Comparison of ENCODE assay signal across 18 cellular contexts in the genomic region with DNA sequence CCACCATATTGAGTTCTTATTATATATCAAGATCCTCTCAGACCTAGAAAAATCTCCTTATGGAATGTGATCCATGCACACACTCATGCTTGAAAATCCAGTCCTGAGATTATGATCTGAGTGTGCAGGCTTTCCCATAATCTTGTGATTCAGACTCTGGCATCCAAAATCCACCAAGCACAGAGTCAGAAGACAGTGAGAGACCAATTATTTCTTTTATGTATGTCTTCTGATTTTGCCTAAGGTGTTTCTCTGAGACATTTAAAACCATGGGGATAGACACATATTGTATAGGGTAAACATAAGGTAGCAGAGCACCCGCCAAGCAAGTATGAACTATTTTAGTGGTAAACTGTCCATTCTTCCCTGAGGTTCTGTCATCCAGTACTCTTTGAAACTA. TPM values are rescaled to one million over a fixed set of nuclear protein-coding genes. Genes with fewer than 3 reads are reported as not detected.
"Had no signal": no experiment of that assay in that cellular context is flagged by ENCODE, and none has a peak within 500 bp of the region (broad histone marks: within the 10 kb centered on the region; RNA-seq: fewer than 3 reads in every experiment).

No MANE protein-coding gene starts in this region.

- H3K4me3 ChIP-seq: colonic mucosa, prostate gland, right lobe of liver, tibial nerve had no signal

- H3K27ac ChIP-seq: colonic mucosa, prostate gland, right lobe of liver, tibial nerve had no signal

- H3K4me3 Mint-ChIP-seq: activated CD4-positive, alpha-beta memory T cell treated with anti-CD3 and anti-CD28 coated beads, Interleukin-2, amount 10 ng/mL, durations not matched to agents 7 days and 5 days; activated naive CD8-positive, alpha-beta T cell treated with anti-CD3 and anti-CD28 coated beads, Interleukin-2, amount 10 ng/mL, durations not matched to agents 7 days and 5 days; memory B cell; natural killer cell treated with Interleukin-12 subunit alpha and Interleukin-12 subunit beta and Interleukin-15 and Interleukin-18, amount 100 ng/mL, for 72 hours; stimulated activated naive B cell treated with anti-CD40 and anti-IgM and Interleukin-4, amounts not matched to agents 10 μg/mL and 1 μg/mL and 100 μg/mL, for 72 hours; T-cell had no signal

- H3K9me3 Mint-ChIP-seq: activated CD4-positive, alpha-beta memory T cell treated with anti-CD3 and anti-CD28 coated beads, Interleukin-2, amount 10 ng/mL, durations not matched to agents 7 days and 5 days; activated naive CD8-positive, alpha-beta T cell treated with anti-CD3 and anti-CD28 coated beads, Interleukin-2, amount 10 ng/mL, durations not matched to agents 7 days and 5 days had no signal

- H3K4me1 Mint-ChIP-seq: activated CD4-positive, alpha-beta memory T cell treated with anti-CD3 and anti-CD28 coated beads, Interleukin-2, amount 10 ng/mL, durations not matched to agents 7 days and 5 days; activated naive CD8-positive, alpha-beta T cell treated with anti-CD3 and anti-CD28 coated beads, Interleukin-2, amount 10 ng/mL, durations not matched to agents 7 days and 5 days; memory B cell; stimulated activated naive B cell treated with anti-CD40 and anti-IgM and Interleukin-4, amounts not matched to agents 10 μg/mL and 1 μg/mL and 100 μg/mL, for 72 hours; T-cell had no signal

- H3K27ac Mint-ChIP-seq: activated CD4-positive, alpha-beta memory T cell treated with anti-CD3 and anti-CD28 coated beads, Interleukin-2, amount 10 ng/mL, durations not matched to agents 7 days and 5 days; activated naive CD8-positive, alpha-beta T cell treated with anti-CD3 and anti-CD28 coated beads, Interleukin-2, amount 10 ng/mL, durations not matched to agents 7 days and 5 days; memory B cell; natural killer cell treated with Interleukin-12 subunit alpha and Interleukin-12 subunit beta and Interleukin-15 and Interleukin-18, amount 100 ng/mL, for 72 hours; stimulated activated naive B cell treated with anti-CD40 and anti-IgM and Interleukin-4, amounts not matched to agents 10 μg/mL and 1 μg/mL and 100 μg/mL, for 72 hours; T-cell had no signal

- DNase-seq: activated CD4-positive, alpha-beta memory T cell treated with anti-CD3 and anti-CD28 coated beads, Interleukin-2, amount 10 ng/mL, durations not matched to agents 7 days and 5 days; activated CD8-positive, alpha-beta memory T cell treated with anti-CD3 and anti-CD28 coated beads, Interleukin-2, amount 50 U/mL, for 4 hours; activated naive CD8-positive, alpha-beta T cell treated with anti-CD3 and anti-CD28 coated beads, Interleukin-2, amount 10 ng/mL, durations not matched to agents 7 days and 5 days; caudate nucleus; colonic mucosa; effector CD4-positive, alpha-beta T cell; head of caudate nucleus; occipital lobe; right lobe of liver; stimulated activated CD4-positive, alpha-beta T cell treated with anti-CD3 and anti-CD28 coated beads, Interleukin-2, amount 100 ng/mL, for 24 hours; stimulated activated naive B cell treated with anti-CD40 and anti-IgM and Interleukin-4, amounts not matched to agents 10 μg/mL and 1 μg/mL and 100 μg/mL, for 72 hours; T-cell; T1000 had no signal

- ATAC-seq: natural killer cell treated with Interleukin-12 subunit alpha and Interleukin-12 subunit beta and Interleukin-15 and Interleukin-18, amount 100 ng/mL, for 72 hours; right lobe of liver; stimulated activated naive B cell treated with anti-CD40 and anti-IgM and Interleukin-4, amounts not matched to agents 10 μg/mL and 1 μg/mL and 100 μg/mL, for 72 hours; T-cell had no signal

- H3K36me3 Mint-ChIP-seq: activated naive CD8-positive, alpha-beta T cell treated with anti-CD3 and anti-CD28 coated beads, Interleukin-2, amount 10 ng/mL, durations not matched to agents 7 days and 5 days; memory B cell; T-cell had no signal

- H3K4me1 ChIP-seq: colonic mucosa, prostate gland, right lobe of liver, tibial nerve had no signal

- H3K9me3 ChIP-seq: colonic mucosa, prostate gland, right lobe of liver had no signal

- H3K36me3 ChIP-seq: colonic mucosa, prostate gland, right lobe of liver, tibial nerve had no signal

- H3K27me3 ChIP-seq: colonic mucosa, right lobe of liver, tibial nerve had no signal

RNA-seq across cellular contexts. Expression of a gene that starts 52.0 kb away (rescaled TPM):
- total RNA-seq: activated CD4-positive, alpha-beta memory T cell treated with anti-CD3 and anti-CD28 coated beads, Interleukin-2, amount 10 ng/mL, durations not matched to agents 7 days and 5 days; activated naive CD8-positive, alpha-beta T cell treated with anti-CD3 and anti-CD28 coated beads, Interleukin-2, amount 10 ng/mL, durations not matched to agents 7 days and 5 days; colonic mucosa; mucosa of gallbladder; natural killer cell treated with Interleukin-12 subunit alpha and Interleukin-12 subunit beta and Interleukin-15 and Interleukin-18, amount 100 ng/mL, for 72 hours; occipital lobe; right lobe of liver; T-cell; tibial nerve had no signal
